10 cellular contexts compared by ENCODE assay signal in genomic region chr3:105865016-105865623, GRCh38. TPM values are rescaled to one million over a fixed set of nuclear protein-coding genes. Genes with fewer than 3 reads are reported as not detected.
DNase-seq lines count a peak whose midpoint lies in the region.
"Had no signal": no experiment of that assay in that cellular context is flagged by ENCODE, and none has a peak within 500 bp of the region (broad histone marks: within the 10 kb centered on the region; RNA-seq: fewer than 3 reads in every experiment).

No MANE protein-coding gene starts in this region.

- H3K36me3 Mint-ChIP-seq in CD4-positive, alpha-beta memory T cell, result peaks cover 17 to 45% of the 10 kb centered on the region in 2 donors

- no peaks in the 10 kb centered on the region for H3K27me3 Mint-ChIP-seq in CD4-positive, alpha-beta memory T cell

- no peaks in the 10 kb centered on the region for H3K9me3 ChIP-seq in CD4-positive, alpha-beta memory T cell (ENCODE audit: control insufficient read depth in 1 of 2, low read length in 2 of 2)
- H3K9me3 ChIP-seq in MG63 (no peaks in the 10 kb centered on the region), endocrine pancreas (ENCODE audit: control insufficient read depth, low read length) (no peaks in the 10 kb centered on the region), neuron (ENCODE audit: low read length) (no peaks in the 10 kb centered on the region)

- peaks cover 33 to 63% (median 46%) of the 10 kb centered on the region in 4 donors for H3K4me1 Mint-ChIP-seq in CD4-positive, alpha-beta memory T cell

- no peaks in the 10 kb centered on the region for H3K9me3 Mint-ChIP-seq in CD4-positive, alpha-beta memory T cell

- H3K4me3 Mint-ChIP-seq in CD4-positive, alpha-beta memory T cell, result peak overlapping the region in 7 of 8 donors; percentile 53 to 99 (median 65)

- intact Hi-C loops in CD4-positive, alpha-beta memory T cell (cut with micrococcal nuclease), result loop anchor here (5.0 to 10.0 kb wide), 4 partner anchors 163 to 342 kb away; no protein-coding TSS in a partner anchor

- POLR2A ChIA-PET in CD4-positive, alpha-beta memory T cell (lab: Charles Lee; ENCODE audit: partially characterized antibody), result no interaction called here

- no peak overlapping the region for H3K9ac ChIP-seq in endocrine pancreas (ENCODE audit: control insufficient read depth, insufficient read depth, low read length)

- no peak for DNase-seq in CD4-positive, alpha-beta memory T cell
- DNase-seq in MG63 (peak; percentile 20), NCI-H82 (lab: John Stamatoyannopoulos, UW) (no peak), NCI-H1092 treated with DMSO at 0.1 percent for 48 hours (lab: John Stamatoyannopoulos, UW) (no peak), superior temporal gyrus (ENCODE audit: extremely low spot score) (no peak)
- DNase-seq: activated effector memory CD4-positive, alpha-beta T cell treated with Interleukin-2 at 50 U/mL for 16 hours; NCI-H510A; SW 1271 had no signal

- H3K4me1 ChIP-seq in CD4-positive, alpha-beta memory T cell (ENCODE audit: insufficient read depth, low read length), result peaks cover 66% of the 10 kb centered on the region
- peaks cover 22% of the 10 kb centered on the region for H3K4me1 ChIP-seq in endocrine pancreas (ENCODE audit: control insufficient read depth, insufficient read depth, low read length)
- H3K4me1 ChIP-seq in neuron (ENCODE audit: insufficient read depth, low read length), result peaks cover 30% of the 10 kb centered on the region

- peak overlapping the region in 5 of 7 donors; percentile 5 to 41 (median 39) for H3K27ac Mint-ChIP-seq in CD4-positive, alpha-beta memory T cell

- H3K36me3 ChIP-seq in CD4-positive, alpha-beta memory T cell (ENCODE audit: insufficient read depth, low read length), result peaks cover 4% of the 10 kb centered on the region
- H3K36me3 ChIP-seq in MG63 (peaks cover 11% of the 10 kb centered on the region), endocrine pancreas (ENCODE audit: control insufficient read depth, insufficient read depth, low read length) (no peaks in the 10 kb centered on the region), neuron (ENCODE audit: insufficient read depth, low read length) (peaks cover 39% of the 10 kb centered on the region)

- H3K27me3 ChIP-seq in CD4-positive, alpha-beta memory T cell (ENCODE audit: insufficient read depth, low read length), result no peaks in the 10 kb centered on the region
- H3K27me3 ChIP-seq in MG63 (no peaks in the 10 kb centered on the region), endocrine pancreas (ENCODE audit: control insufficient read depth, insufficient read depth, low read length) (no peaks in the 10 kb centered on the region), neuron (ENCODE audit: insufficient read depth, low read length) (no peaks in the 10 kb centered on the region)

- H2AFZ ChIP-seq in neuron (ENCODE audit: low read depth, low read length), result no peak overlapping the region

- H3K27ac ChIP-seq in CD4-positive, alpha-beta memory T cell (ENCODE audit: low read depth, low read length), result no peak overlapping the region

- CTCF ChIA-PET in CD4-positive, alpha-beta memory T cell (lab: Charles Lee; ENCODE audit: partially characterized antibody), result no interaction called here

- no peak overlapping the region for H3K4me3 ChIP-seq in CD4-positive, alpha-beta memory T cell (ENCODE audit: low read length in 2 of 2)
- no peak overlapping the region for H3K4me3 ChIP-seq in MG63
- peak overlapping the region; percentile 32 for H3K4me3 ChIP-seq in endocrine pancreas (ENCODE audit: control insufficient read depth, insufficient read depth, low read length)
- H3K4me3 ChIP-seq in neuron (ENCODE audit: low read length), result peak overlapping the region; percentile 63

RNA-seq across cellular contexts. Expression of gene CBLB, which starts 3.7 kb away (rescaled TPM):
- total RNA-seq in CD4-positive, alpha-beta memory T cell, result 100 to 1,000 TPM in 1 of 2 experiments, 10 to 100 TPM in 1; 93.5 to 106 TPM
- 10 to 100 TPM; 17.0 to 39.7 TPM for polyA plus RNA-seq in CD4-positive, alpha-beta memory T cell
- total RNA-seq in MG63 (2014; rRNA removed; shearing (Covaris generic); ENCODE audit: low replicate concordance), result 2.9 and 14.5 TPM in 2 replicates

Comparison
In these comparisons a context has a peak if more than half of its experiments do, and no peak if none do; other contexts are left out.
1. H3K4me3 ChIP-seq: peak in endocrine pancreas (single experiment) and neuron (single experiment); none in CD4-positive, alpha-beta memory T cell (0 of 2) and MG63 (single experiment).